In the genomic region with DNA sequence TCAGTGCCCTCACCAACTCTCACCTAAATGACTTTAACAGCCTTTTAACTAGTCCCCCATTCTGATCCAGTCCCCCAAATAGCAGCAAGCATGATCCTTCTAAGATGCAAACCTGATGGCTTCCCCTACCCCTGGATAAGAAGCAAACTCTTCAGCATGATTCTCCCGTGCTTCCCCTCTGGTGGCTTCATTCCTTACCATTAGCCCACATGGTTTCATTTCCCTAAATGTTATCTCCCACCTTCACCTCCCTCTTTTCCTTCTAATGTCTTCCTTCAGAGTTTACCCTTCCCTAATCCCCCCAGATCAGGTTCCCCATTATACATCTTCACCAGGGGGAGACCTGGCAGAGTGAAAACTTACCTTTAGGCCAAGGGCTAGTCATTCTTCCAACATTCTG, we compare ENCODE assay signal across 1 cellular context.
TF ChIP-seq lines count a peak whose summit lies in the region.

No MANE protein-coding gene starts in this region.

TF ChIP-seq in GM12878, 131 proteins besides CTCF, POLR2A, EP300 and RAD21:
- TF ChIP-seq ZBED1 (IDR thresholded peaks at IDR 0.05; ENCODE audit: borderline replicate concordance) (no peak), EED (IDR thresholded peaks at IDR 0.05; ENCODE audit: low read depth) (peak; percentile 38; the same call in 1 of the 2 replicates), RUNX3 (IDR thresholded peaks at IDR 0.05; ENCODE audit: low read length) (peak; percentile 23; the same call in 1 of the 2 replicates), KDM1A (IDR thresholded peaks at IDR 0.05; ENCODE audit: borderline replicate concordance) (no peak), DPF2 (IDR thresholded peaks at IDR 0.05) (peak; percentile 42; the same call in 1 of the 2 replicates), E2F8 (IDR thresholded peaks at IDR 0.05; ENCODE audit: low read depth, partially characterized antibody) (no peak), ETV6 (conservative IDR thresholded peaks at IDR 0.05 in 1 of 2, IDR thresholded peaks at IDR 0.05 in 1 of 2; ENCODE audit: borderline replicate concordance in 1 of 2, low read depth in 1 of 2) (no peak), SPI1 (IDR thresholded peaks at IDR 0.05; ENCODE audit: borderline replicate concordance, insufficient read depth, low read depth, low read length) (peak; percentile 82), BRCA1 (IDR thresholded peaks at IDR 0.05; ENCODE audit: low read depth, low read length) (no peak), IKZF1 (conservative IDR thresholded peaks at IDR 0.05) (peak; percentile 51), NBN (IDR thresholded peaks at IDR 0.05) (0 out of 2 replicates have a peak, but pooled peaks have one; percentile 13), IKZF2 (IDR thresholded peaks at IDR 0.05) (peak; percentile 74 to 77)
- TF ChIP-seq, protein P1, sequence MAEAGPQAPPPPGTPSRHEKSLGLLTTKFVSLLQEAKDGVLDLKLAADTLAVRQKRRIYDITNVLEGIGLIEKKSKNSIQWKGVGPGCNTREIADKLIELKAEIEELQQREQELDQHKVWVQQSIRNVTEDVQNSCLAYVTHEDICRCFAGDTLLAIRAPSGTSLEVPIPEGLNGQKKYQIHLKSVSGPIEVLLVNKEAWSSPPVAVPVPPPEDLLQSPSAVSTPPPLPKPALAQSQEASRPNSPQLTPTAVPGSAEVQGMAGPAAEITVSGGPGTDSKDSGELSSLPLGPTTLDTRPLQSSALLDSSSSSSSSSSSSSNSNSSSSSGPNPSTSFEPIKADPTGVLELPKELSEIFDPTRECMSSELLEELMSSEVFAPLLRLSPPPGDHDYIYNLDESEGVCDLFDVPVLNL (IDR thresholded peaks at IDR 0.05; ENCODE audit: low read depth, low read length) = no peak
- TF ChIP-seq, protein P2, sequence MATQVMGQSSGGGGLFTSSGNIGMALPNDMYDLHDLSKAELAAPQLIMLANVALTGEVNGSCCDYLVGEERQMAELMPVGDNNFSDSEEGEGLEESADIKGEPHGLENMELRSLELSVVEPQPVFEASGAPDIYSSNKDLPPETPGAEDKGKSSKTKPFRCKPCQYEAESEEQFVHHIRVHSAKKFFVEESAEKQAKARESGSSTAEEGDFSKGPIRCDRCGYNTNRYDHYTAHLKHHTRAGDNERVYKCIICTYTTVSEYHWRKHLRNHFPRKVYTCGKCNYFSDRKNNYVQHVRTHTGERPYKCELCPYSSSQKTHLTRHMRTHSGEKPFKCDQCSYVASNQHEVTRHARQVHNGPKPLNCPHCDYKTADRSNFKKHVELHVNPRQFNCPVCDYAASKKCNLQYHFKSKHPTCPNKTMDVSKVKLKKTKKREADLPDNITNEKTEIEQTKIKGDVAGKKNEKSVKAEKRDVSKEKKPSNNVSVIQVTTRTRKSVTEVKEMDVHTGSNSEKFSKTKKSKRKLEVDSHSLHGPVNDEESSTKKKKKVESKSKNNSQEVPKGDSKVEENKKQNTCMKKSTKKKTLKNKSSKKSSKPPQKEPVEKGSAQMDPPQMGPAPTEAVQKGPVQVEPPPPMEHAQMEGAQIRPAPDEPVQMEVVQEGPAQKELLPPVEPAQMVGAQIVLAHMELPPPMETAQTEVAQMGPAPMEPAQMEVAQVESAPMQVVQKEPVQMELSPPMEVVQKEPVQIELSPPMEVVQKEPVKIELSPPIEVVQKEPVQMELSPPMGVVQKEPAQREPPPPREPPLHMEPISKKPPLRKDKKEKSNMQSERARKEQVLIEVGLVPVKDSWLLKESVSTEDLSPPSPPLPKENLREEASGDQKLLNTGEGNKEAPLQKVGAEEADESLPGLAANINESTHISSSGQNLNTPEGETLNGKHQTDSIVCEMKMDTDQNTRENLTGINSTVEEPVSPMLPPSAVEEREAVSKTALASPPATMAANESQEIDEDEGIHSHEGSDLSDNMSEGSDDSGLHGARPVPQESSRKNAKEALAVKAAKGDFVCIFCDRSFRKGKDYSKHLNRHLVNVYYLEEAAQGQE (IDR thresholded peaks at IDR 0.05; ENCODE audit: low read depth, low read length) = no peak
- TF ChIP-seq, protein P3, sequence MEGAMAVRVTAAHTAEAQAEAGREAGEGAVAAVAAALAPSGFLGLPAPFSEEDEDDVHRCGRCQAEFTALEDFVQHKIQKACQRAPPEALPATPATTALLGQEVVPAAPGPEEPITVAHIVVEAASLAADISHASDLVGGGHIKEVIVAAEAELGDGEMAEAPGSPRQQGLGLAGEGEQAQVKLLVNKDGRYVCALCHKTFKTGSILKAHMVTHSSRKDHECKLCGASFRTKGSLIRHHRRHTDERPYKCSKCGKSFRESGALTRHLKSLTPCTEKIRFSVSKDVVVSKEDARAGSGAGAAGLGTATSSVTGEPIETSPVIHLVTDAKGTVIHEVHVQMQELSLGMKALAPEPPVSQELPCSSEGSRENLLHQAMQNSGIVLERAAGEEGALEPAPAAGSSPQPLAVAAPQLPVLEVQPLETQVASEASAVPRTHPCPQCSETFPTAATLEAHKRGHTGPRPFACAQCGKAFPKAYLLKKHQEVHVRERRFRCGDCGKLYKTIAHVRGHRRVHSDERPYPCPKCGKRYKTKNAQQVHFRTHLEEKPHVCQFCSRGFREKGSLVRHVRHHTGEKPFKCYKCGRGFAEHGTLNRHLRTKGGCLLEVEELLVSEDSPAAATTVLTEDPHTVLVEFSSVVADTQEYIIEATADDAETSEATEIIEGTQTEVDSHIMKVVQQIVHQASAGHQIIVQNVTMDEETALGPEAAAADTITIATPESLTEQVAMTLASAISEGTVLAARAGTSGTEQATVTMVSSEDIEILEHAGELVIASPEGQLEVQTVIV (IDR thresholded peaks at IDR 0.05; ENCODE audit: borderline replicate concordance, partially characterized antibody) = no peak
- TF ChIP-seq, protein P4, sequence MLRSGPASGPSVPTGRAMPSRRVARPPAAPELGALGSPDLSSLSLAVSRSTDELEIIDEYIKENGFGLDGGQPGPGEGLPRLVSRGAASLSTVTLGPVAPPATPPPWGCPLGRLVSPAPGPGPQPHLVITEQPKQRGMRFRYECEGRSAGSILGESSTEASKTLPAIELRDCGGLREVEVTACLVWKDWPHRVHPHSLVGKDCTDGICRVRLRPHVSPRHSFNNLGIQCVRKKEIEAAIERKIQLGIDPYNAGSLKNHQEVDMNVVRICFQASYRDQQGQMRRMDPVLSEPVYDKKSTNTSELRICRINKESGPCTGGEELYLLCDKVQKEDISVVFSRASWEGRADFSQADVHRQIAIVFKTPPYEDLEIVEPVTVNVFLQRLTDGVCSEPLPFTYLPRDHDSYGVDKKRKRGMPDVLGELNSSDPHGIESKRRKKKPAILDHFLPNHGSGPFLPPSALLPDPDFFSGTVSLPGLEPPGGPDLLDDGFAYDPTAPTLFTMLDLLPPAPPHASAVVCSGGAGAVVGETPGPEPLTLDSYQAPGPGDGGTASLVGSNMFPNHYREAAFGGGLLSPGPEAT (IDR thresholded peaks at IDR 0.05; ENCODE audit: low read depth) = peak; percentile 57; the same call in 1 of the 2 replicates
TF ChIP-seq in GM12878: peak in this region for 8.
